Comparison of ENCODE assay signal across 8 cellular contexts in the genomic region with DNA sequence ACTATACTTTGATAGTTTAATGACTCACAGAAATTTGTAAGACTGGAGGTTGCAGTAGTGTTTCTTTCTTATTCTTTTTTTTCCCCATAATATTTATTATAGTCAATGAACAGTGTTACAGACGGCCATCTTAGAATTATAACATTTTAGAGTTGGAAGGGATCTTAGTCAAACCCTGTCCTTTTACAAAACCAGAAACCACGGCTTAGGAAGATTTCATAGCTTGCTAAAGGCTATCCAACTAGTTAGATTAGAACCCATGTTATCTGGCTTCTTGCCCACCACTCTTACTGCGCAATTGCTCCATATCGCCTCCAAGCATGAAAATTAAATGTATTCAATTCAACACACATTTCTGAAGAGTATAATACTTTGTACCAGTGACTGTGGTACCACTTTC. TPM values are rescaled to one million over a fixed set of nuclear protein-coding genes. Genes with fewer than 3 reads are reported as not detected.
A peak's percentile ranks its signal among the peaks of the same experiment; 100 is the strongest.
DNase-seq lines count a peak whose midpoint lies in the region; ATAC-seq and TF ChIP-seq lines count a peak whose summit lies in the region.

No MANE protein-coding gene starts in this region.

- no peak for TF ChIP-seq CTCF in WTC11 (IDR thresholded peaks at IDR 0.05)
- no peak for TF ChIP-seq CTCF in glutamatergic neuron (IDR thresholded peaks at IDR 0.05; ENCODE audit: partially characterized antibody, unreplicated experiment)

- H3K4me3 ChIP-seq in skeletal muscle satellite cell (ENCODE audit: low read length) = peak overlapping the region; percentile 82

- H3K36me3 Mint-ChIP-seq in stimulated activated naive CD8-positive, alpha-beta T cell treated with anti-CD3 and anti-CD28 coated beads, Interleukin-15, Interleukin-2, amounts not matched to agents 100 ng/mL and 50 ng/mL, for 24 hours (ENCODE audit: low read depth) = peaks cover 7% of the 10 kb centered on the region
- H3K36me3 Mint-ChIP-seq in WTC11 (no peaks in the 10 kb centered on the region; the same call in 1 of the 2 replicates), glutamatergic neuron (ENCODE audit: unreplicated experiment) (no peaks in the 10 kb centered on the region)

- no peaks in the 10 kb centered on the region for H3K27me3 Mint-ChIP-seq in stimulated activated naive CD8-positive, alpha-beta T cell treated with anti-CD3 and anti-CD28 coated beads, Interleukin-15, Interleukin-2, amounts not matched to agents 100 ng/mL and 50 ng/mL, for 24 hours
- H3K27me3 Mint-ChIP-seq in WTC11 (ENCODE audit: low read depth) = no peaks in the 10 kb centered on the region
- H3K27me3 Mint-ChIP-seq in glutamatergic neuron (ENCODE audit: unreplicated experiment) = peaks cover 3% of the 10 kb centered on the region

- POLR2A ChIA-PET in WTC11 (lab: Charles Lee) = interaction anchor here (0.9 kb wide), 1 partner anchor 27 kb away, joined by 4 read pairs; no protein-coding TSS in a partner anchor

- H3K27me3 ChIP-seq in skeletal muscle satellite cell (ENCODE audit: control insufficient read depth, insufficient read depth, low read length) = no peaks in the 10 kb centered on the region

- H3K9me3 ChIP-seq in skeletal muscle satellite cell (replicated peaks; ENCODE audit: low read length) = no peaks in the 10 kb centered on the region

- peak overlapping the region; percentile 93 for H3K9ac ChIP-seq in skeletal muscle satellite cell (ENCODE audit: low read depth, low read length)

- peak overlapping the region; percentile 88 for H3K4me3 Mint-ChIP-seq in stimulated activated naive CD8-positive, alpha-beta T cell treated with anti-CD3 and anti-CD28 coated beads, Interleukin-15, Interleukin-2, amounts not matched to agents 100 ng/mL and 50 ng/mL, for 24 hours
- peak overlapping the region; percentile 79 for H3K4me3 Mint-ChIP-seq in WTC11
- peak overlapping the region; percentile 90 for H3K4me3 Mint-ChIP-seq in glutamatergic neuron (ENCODE audit: unreplicated experiment)

- peak overlapping the region; percentile 80 for H3K4me2 ChIP-seq in skeletal muscle satellite cell (ENCODE audit: low read length)

- H3K9me3 Mint-ChIP-seq in stimulated activated naive CD8-positive, alpha-beta T cell treated with anti-CD3 and anti-CD28 coated beads, Interleukin-15, Interleukin-2, amounts not matched to agents 100 ng/mL and 50 ng/mL, for 24 hours = no peaks in the 10 kb centered on the region
- H3K9me3 Mint-ChIP-seq in WTC11 = no peaks in the 10 kb centered on the region
- H3K9me3 Mint-ChIP-seq in glutamatergic neuron (ENCODE audit: unreplicated experiment) = peaks cover 5% of the 10 kb centered on the region

- no peaks in the 10 kb centered on the region for H3K36me3 ChIP-seq in skeletal muscle satellite cell (ENCODE audit: insufficient read depth, low read length)

- intact Hi-C loops in posterior vena cava (cut with DNase I) = no loop called here

- peaks cover 20% of the 10 kb centered on the region for H3K4me1 Mint-ChIP-seq in stimulated activated naive CD8-positive, alpha-beta T cell treated with anti-CD3 and anti-CD28 coated beads, Interleukin-15, Interleukin-2, amounts not matched to agents 100 ng/mL and 50 ng/mL, for 24 hours (ENCODE audit: low read depth)
- H3K4me1 Mint-ChIP-seq in WTC11 (peaks cover 18% of the 10 kb centered on the region), glutamatergic neuron (ENCODE audit: low read depth, unreplicated experiment) (peaks cover 5% of the 10 kb centered on the region)

- CTCF ChIA-PET in WTC11 (lab: Charles Lee) = interaction anchor here (2.0 kb wide), 1 partner anchor 27 kb away, joined by 6 read pairs; no protein-coding TSS in a partner anchor

- peak overlapping the region; percentile 88 for H3K27ac Mint-ChIP-seq in stimulated activated naive CD8-positive, alpha-beta T cell treated with anti-CD3 and anti-CD28 coated beads, Interleukin-15, Interleukin-2, amounts not matched to agents 100 ng/mL and 50 ng/mL, for 24 hours
- H3K27ac Mint-ChIP-seq in WTC11 (peak overlapping the region; percentile 80), glutamatergic neuron (ENCODE audit: unreplicated experiment) (peak overlapping the region; percentile 86)

- no peak for ATAC-seq in stimulated activated naive CD8-positive, alpha-beta T cell treated with anti-CD3 and anti-CD28 coated beads, Interleukin-15, Interleukin-2, amounts not matched to agents 100 U/mL and 50 U/mL, for 24 hours
- no peak for ATAC-seq in WTC11
- no peak for ATAC-seq in GM19463 (IDR thresholded peaks at IDR 0.05; ENCODE audit: unreplicated experiment)

- peaks cover 7% of the 10 kb centered on the region for H3K4me1 ChIP-seq in skeletal muscle satellite cell (ENCODE audit: control insufficient read depth, insufficient read depth, low read length)

- DNase-seq in stimulated activated naive CD8-positive, alpha-beta T cell treated with anti-CD3 and anti-CD28 coated beads, Interleukin-15, Interleukin-2, amounts not matched to agents 100 U/mL and 50 U/mL, for 24 hours = no peak
- DNase-seq in WTC11 (ENCODE audit: low spot score) = no peak
- DNase-seq in glutamatergic neuron = no peak
- DNase-seq in nucleus accumbens (lab: John Stamatoyannopoulos, UW) = no peak
- DNase-seq in posterior vena cava (ENCODE audit: low spot score) = no peak

TF ChIP-seq in WTC11, 78 proteins besides CTCF, POLR2A, EP300 and RAD21:
- TF ChIP-seq KAT7 (CRISPR knock-in tag; IDR thresholded peaks at IDR 0.05; ENCODE audit: borderline replicate concordance) (no peak), TEAD1 (CRISPR knock-in tag; IDR thresholded peaks at IDR 0.05) (no peak)
- TF ChIP-seq, protein P1, sequence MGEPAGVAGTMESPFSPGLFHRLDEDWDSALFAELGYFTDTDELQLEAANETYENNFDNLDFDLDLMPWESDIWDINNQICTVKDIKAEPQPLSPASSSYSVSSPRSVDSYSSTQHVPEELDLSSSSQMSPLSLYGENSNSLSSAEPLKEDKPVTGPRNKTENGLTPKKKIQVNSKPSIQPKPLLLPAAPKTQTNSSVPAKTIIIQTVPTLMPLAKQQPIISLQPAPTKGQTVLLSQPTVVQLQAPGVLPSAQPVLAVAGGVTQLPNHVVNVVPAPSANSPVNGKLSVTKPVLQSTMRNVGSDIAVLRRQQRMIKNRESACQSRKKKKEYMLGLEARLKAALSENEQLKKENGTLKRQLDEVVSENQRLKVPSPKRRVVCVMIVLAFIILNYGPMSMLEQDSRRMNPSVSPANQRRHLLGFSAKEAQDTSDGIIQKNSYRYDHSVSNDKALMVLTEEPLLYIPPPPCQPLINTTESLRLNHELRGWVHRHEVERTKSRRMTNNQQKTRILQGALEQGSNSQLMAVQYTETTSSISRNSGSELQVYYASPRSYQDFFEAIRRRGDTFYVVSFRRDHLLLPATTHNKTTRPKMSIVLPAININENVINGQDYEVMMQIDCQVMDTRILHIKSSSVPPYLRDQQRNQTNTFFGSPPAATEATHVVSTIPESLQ (CRISPR knock-in tag; IDR thresholded peaks at IDR 0.05) = no peak

RNA-seq across cellular contexts. Expression of a gene that starts 1.1 kb away (rescaled TPM):
- total RNA-seq in WTC11 (2021) (31.4 to 40.7 TPM (median 38.5 TPM) in 3 replicates), glutamatergic neuron (ENCODE audit: unreplicated experiment) (37.1 TPM), posterior vena cava (10 to 100 TPM; 38.2 to 41.4 TPM)
- 25.6 and 25.8 TPM in 2 replicates for total RNA-seq in skeletal muscle satellite cell (2012; rRNA removed)
